ENCODE assay signal across 8 cellular contexts in the genomic region with DNA sequence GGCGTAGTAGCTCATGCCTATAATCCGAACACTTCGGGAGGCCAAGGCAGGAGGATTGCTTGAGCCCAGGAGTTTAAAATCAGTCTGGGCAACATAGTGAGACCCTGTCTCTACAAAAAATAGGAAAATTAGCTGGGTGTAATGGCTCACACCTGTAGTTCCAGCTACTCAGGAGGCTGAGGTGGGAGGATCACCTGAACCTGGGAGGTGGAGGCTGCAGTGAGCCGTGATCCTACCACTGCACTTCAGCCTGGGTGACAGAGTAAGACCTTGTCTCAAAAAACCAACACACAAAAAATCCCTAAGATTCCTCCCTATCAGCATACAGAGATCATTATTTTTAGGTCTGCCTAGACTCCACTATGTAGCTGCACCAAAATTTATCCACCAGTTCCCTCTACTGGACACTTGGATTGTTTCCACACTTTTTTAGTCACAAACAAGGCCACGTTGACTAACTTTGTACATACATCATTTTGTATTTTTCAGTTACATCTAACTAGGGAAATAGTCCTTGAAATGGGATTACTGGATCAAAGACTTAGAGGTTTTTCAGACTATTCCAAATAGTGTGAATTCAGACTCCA. TPM values are rescaled to one million over a fixed set of nuclear protein-coding genes. Genes with fewer than 3 reads are reported as not detected.
DNase-seq lines count a peak whose midpoint lies in the region; ATAC-seq and TF ChIP-seq lines count a peak whose summit lies in the region.

No MANE protein-coding gene starts in this region.

- no peak for ATAC-seq in activated naive CD8-positive, alpha-beta T cell treated with anti-CD3 and anti-CD28 coated beads, Interleukin-2, amount 50 U/mL, for 24 hours
- ATAC-seq in GM18517 (IDR thresholded peaks at IDR 0.05; ENCODE audit: unreplicated experiment) (no peak), GM19397 (IDR thresholded peaks at IDR 0.05; ENCODE audit: unreplicated experiment) (no peak)

- H3K36me3 Mint-ChIP-seq in nephron progenitor cell (ENCODE audit: low read depth) = peaks cover 35% of the 10 kb centered on the region
- H3K36me3 Mint-ChIP-seq in activated naive CD8-positive, alpha-beta T cell treated with anti-CD3 and anti-CD28 coated beads, Interleukin-2, amount 50 U/mL, for 24 hours (ENCODE audit: low read depth) = peaks cover 44% of the 10 kb centered on the region

- DNase-seq in DMS114 treated with DMSO at 0.1 percent for 48 hours (lab: John Stamatoyannopoulos, UW; ENCODE audit: unreplicated experiment) = peak; percentile 69
- peak; percentile 52 for DNase-seq in LHCN-M2 (ENCODE audit: low read depth)
- peak; percentile 59 for DNase-seq in astrocyte of the hippocampus (ENCODE audit: low read depth, low spot score)
- DNase-seq in nephron progenitor cell = no peak
- DNase-seq in activated naive CD8-positive, alpha-beta T cell treated with anti-CD3 and anti-CD28 coated beads, Interleukin-2, amount 50 U/mL, for 24 hours = no peak
- DNase-seq in 8988T = no peak

- TF ChIP-seq CTCF in nephron progenitor cell (IDR thresholded peaks at IDR 0.05) = peak; percentile 23

- H3K4me1 Mint-ChIP-seq in nephron progenitor cell = peaks cover 23% of the 10 kb centered on the region
- peaks cover 16% of the 10 kb centered on the region for H3K4me1 Mint-ChIP-seq in activated naive CD8-positive, alpha-beta T cell treated with anti-CD3 and anti-CD28 coated beads, Interleukin-2, amount 50 U/mL, for 24 hours

- H3K27ac Mint-ChIP-seq in nephron progenitor cell = no peak overlapping the region
- H3K27ac Mint-ChIP-seq in activated naive CD8-positive, alpha-beta T cell treated with anti-CD3 and anti-CD28 coated beads, Interleukin-2, amount 50 U/mL, for 24 hours = no peak overlapping the region

- H3K27me3 Mint-ChIP-seq in nephron progenitor cell (ENCODE audit: low read depth, poor library complexity) = peaks cover 3% of the 10 kb centered on the region
- H3K27me3 Mint-ChIP-seq in activated naive CD8-positive, alpha-beta T cell treated with anti-CD3 and anti-CD28 coated beads, Interleukin-2, amount 50 U/mL, for 24 hours = no peaks in the 10 kb centered on the region

- H3K4me3 Mint-ChIP-seq in nephron progenitor cell = no peak overlapping the region
- H3K4me3 Mint-ChIP-seq in activated naive CD8-positive, alpha-beta T cell treated with anti-CD3 and anti-CD28 coated beads, Interleukin-2, amount 50 U/mL, for 24 hours = no peak overlapping the region

- H3K9me3 Mint-ChIP-seq in nephron progenitor cell = no peaks in the 10 kb centered on the region
- H3K9me3 Mint-ChIP-seq in activated naive CD8-positive, alpha-beta T cell treated with anti-CD3 and anti-CD28 coated beads, Interleukin-2, amount 50 U/mL, for 24 hours = no peaks in the 10 kb centered on the region

RNA-seq across cellular contexts. Expression of gene PHF1, which starts 3.6 kb away (rescaled TPM):
- 39.3 and 49.7 TPM in 2 replicates for total RNA-seq in LHCN-M2 (2014; rRNA removed)
- polyA plus RNA-seq in LHCN-M2 (2012) = 35.3 TPM

RNA-seq across cellular contexts. Expression of gene CUTA, which starts 10.7 kb away (rescaled TPM):
- 230 and 234 TPM in 2 replicates for total RNA-seq in LHCN-M2 (2014; rRNA removed)
- polyA plus RNA-seq in LHCN-M2 (2012) = 692 TPM

RNA-seq across cellular contexts. Expression of gene SYNGAP1, which starts 12.6 kb away (rescaled TPM):
- 2.4 and 4.2 TPM in 2 replicates for total RNA-seq in LHCN-M2 (2014; rRNA removed)
- polyA plus RNA-seq in LHCN-M2 (2012) = 5.9 TPM

RNA-seq across cellular contexts. Expression of gene KIFC1, which starts 15.6 kb away (rescaled TPM):
- total RNA-seq in LHCN-M2 (2014; rRNA removed) = 97.6 and 98.5 TPM in 2 replicates
- polyA plus RNA-seq in LHCN-M2 (2012) = 37.6 TPM

RNA-seq across cellular contexts. Expression of gene ZBTB9, which starts 47.2 kb away (rescaled TPM):
- 5.5 and 5.7 TPM in 2 replicates for total RNA-seq in LHCN-M2 (2014; rRNA removed)
- 7.4 TPM for polyA plus RNA-seq in LHCN-M2 (2012)

Comparison
In these comparisons a context has a peak if more than half of its experiments do, and no peak if none do; other contexts are left out.
1. DNase-seq: peak in DMS114 treated with DMSO at 0.1 percent for 48 hours (single experiment), LHCN-M2 (single experiment) and astrocyte of the hippocampus (single experiment); none in nephron progenitor cell (single experiment), activated naive CD8-positive, alpha-beta T cell treated with anti-CD3 and anti-CD28 coated beads, Interleukin-2, amount 50 U/mL, for 24 hours (single experiment) and 8988T (single experiment).